In genomic region chr1:92877792-92878191, GRCh38 we compare ENCODE assay signal across 8 cellular contexts. TPM values are rescaled to one million over a fixed set of nuclear protein-coding genes. Genes with fewer than 3 reads are reported as not detected.
DNase-seq lines count a peak whose midpoint lies in the region; ATAC-seq and TF ChIP-seq lines count a peak whose summit lies in the region.

No MANE protein-coding gene starts in this region.

- H3K79me2 ChIP-seq in DND-41 (ENCODE audit: insufficient read depth, low read length): peaks cover 48% of the 10 kb centered on the region

- H3K4me2 ChIP-seq in DND-41 (ENCODE audit: insufficient read depth, low read length): peak overlapping the region; percentile 69

- H3K4me1 ChIP-seq in DND-41 (ENCODE audit: insufficient read depth, low read length) (peaks cover 47% of the 10 kb centered on the region), HEK293 (ENCODE audit: control insufficient read depth, insufficient read depth, low read length) (0 out of 2 replicates have a peak, but pooled peaks cover 9% of the 10 kb centered on the region), sigmoid colon (peaks cover 0 to 21% (median 11%) of the 10 kb centered on the region in 4 donors)

- H3K27me3 ChIP-seq in DND-41 (ENCODE audit: insufficient read depth, low read length, poor library complexity): no peaks in the 10 kb centered on the region
- H3K27me3 ChIP-seq in sigmoid colon: no peaks in the 10 kb centered on the region

- intact Hi-C loops in left colon (cut with DNase I, micrococcal nuclease): no loop called here
- intact Hi-C loops in sigmoid colon (cut with DNase I): no loop called here

- H4K20me1 ChIP-seq in DND-41 (ENCODE audit: insufficient read depth, low read length): no peaks in the 10 kb centered on the region

- H3K27ac ChIP-seq in DND-41 (ENCODE audit: low read length): peak overlapping the region; percentile 66
- H3K27ac ChIP-seq in HEK293 (ENCODE audit: extremely low read depth, low read depth, low read length): no peak overlapping the region
- no peak overlapping the region for H3K27ac ChIP-seq in sigmoid colon

- peak overlapping the region; percentile 46 for H3K9ac ChIP-seq in DND-41 (ENCODE audit: low read depth, low read length)

- H3K9me3 ChIP-seq in DND-41 (ENCODE audit: insufficient read depth, low read length, severe bottlenecking) (peaks cover 2% of the 10 kb centered on the region), HEK293 (ENCODE audit: control insufficient read depth, insufficient read depth, low read depth, low read length) (no peaks in the 10 kb centered on the region), sigmoid colon (peaks cover 0 to 2% (median 0%) of the 10 kb centered on the region in 4 donors)

- TF ChIP-seq CTCF in DND-41 (IDR thresholded peaks at IDR 0.05; ENCODE audit: borderline replicate concordance, extremely low read depth, low read length, poor library complexity, severe bottlenecking) (no peak), HEK293 (tag by site-specific recombination; IDR thresholded peaks at IDR 0.05) (no peak), sigmoid colon (IDR thresholded peaks at IDR 0.05) (no peak)

- H2AFZ ChIP-seq in DND-41 (ENCODE audit: low read depth, low read length): no peak overlapping the region

- no peak for TF ChIP-seq POLR2A in sigmoid colon (IDR thresholded peaks at IDR 0.05)

- no peak for DNase-seq in DND-41
- no peak for DNase-seq in left colon
- DNase-seq in sigmoid colon: no peak

- H3K4me3 ChIP-seq in DND-41 (ENCODE audit: low read depth in 1 of 2, low read length in 2 of 2) (peak overlapping the region; percentile 1 to 46; a peak in 3 of 4 replicates), HEK293 (ENCODE audit: low read depth, low read length) (no peak overlapping the region), sigmoid colon (no peak overlapping the region)

- ATAC-seq in DND-41 (ENCODE audit: insufficient read depth, low read depth) (peak; percentile 42), SK-N-SH treated with all-trans-retinoic acid at 6 μM for 48 hours (peak; percentile 56), left colon (peak; percentile 49), HG03139 (IDR thresholded peaks at IDR 0.05; ENCODE audit: unreplicated experiment) (no peak), GM21576 (IDR thresholded peaks at IDR 0.05; ENCODE audit: unreplicated experiment) (no peak), GM18858 (IDR thresholded peaks at IDR 0.05; ENCODE audit: unreplicated experiment) (no peak)

- CTCF ChIA-PET in HEK293 (lab: Yijun Ruan, JAX): interaction anchor here (1.4 to 5.4 kb wide), 3 partner anchors 19 to 116 kb away, joined by 3 to 40 read pairs (median 13); no protein-coding TSS in a partner anchor

- POLR2A ChIA-PET in HEK293 (lab: Yijun Ruan, JAX): no interaction called here

- 16 to 55% methylated on average over 4 of the region's 4 CpGs for WGBS in sigmoid colon, 2 donors

- TF ChIP-seq EP300 in sigmoid colon (IDR thresholded peaks at IDR 0.05): no peak

- H3K36me3 ChIP-seq in DND-41 (ENCODE audit: insufficient read depth, low read length) (peaks cover 21% of the 10 kb centered on the region), HEK293 (ENCODE audit: control insufficient read depth in 2 of 2, insufficient read depth in 1 of 2, low read length in 2 of 2) (peaks cover 0 to 10% of the 10 kb centered on the region in 2 experiments; a peak in 2 of 3 replicates), sigmoid colon (peaks cover 0 to 16% (median 2%) of the 10 kb centered on the region in 4 donors)

TF ChIP-seq in HEK293, 187 proteins besides CTCF, POLR2A, EP300 and RAD21 (continues in another document):
- TF ChIP-seq ZEB2 (tag by site-specific recombination; IDR thresholded peaks at IDR 0.05) (0 out of 2 replicates have a peak, but pooled peaks have one; percentile 40), ATF2 (tag by site-specific recombination; IDR thresholded peaks at IDR 0.05; ENCODE audit: low read depth) (peak; percentile 70; the same call in 1 of the 2 replicates), ZNF18 (tag by site-specific recombination; IDR thresholded peaks at IDR 0.05) (no peak), ZNF701 (tag by site-specific recombination; IDR thresholded peaks at IDR 0.05) (no peak), ZNF558 (tag by site-specific recombination; IDR thresholded peaks at IDR 0.05) (0 out of 2 replicates have a peak, but pooled peaks have one; percentile 31), ZBTB7A (tag by site-specific recombination; IDR thresholded peaks at IDR 0.05; ENCODE audit: low read depth) (no peak), SP7 (tag by site-specific recombination; IDR thresholded peaks at IDR 0.05) (0 out of 2 replicates have a peak, but pooled peaks have one; percentile 8)

TF ChIP-seq in SK-N-SH treated with all-trans-retinoic acid at 6 μM for 48 hours, 23 proteins besides CTCF, POLR2A, EP300 and RAD21:
- TF ChIP-seq, protein P1, sequence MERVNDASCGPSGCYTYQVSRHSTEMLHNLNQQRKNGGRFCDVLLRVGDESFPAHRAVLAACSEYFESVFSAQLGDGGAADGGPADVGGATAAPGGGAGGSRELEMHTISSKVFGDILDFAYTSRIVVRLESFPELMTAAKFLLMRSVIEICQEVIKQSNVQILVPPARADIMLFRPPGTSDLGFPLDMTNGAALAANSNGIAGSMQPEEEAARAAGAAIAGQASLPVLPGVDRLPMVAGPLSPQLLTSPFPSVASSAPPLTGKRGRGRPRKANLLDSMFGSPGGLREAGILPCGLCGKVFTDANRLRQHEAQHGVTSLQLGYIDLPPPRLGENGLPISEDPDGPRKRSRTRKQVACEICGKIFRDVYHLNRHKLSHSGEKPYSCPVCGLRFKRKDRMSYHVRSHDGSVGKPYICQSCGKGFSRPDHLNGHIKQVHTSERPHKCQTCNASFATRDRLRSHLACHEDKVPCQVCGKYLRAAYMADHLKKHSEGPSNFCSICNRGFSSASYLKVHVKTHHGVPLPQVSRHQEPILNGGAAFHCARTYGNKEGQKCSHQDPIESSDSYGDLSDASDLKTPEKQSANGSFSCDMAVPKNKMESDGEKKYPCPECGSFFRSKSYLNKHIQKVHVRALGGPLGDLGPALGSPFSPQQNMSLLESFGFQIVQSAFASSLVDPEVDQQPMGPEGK (CRISPR knock-in tag; IDR thresholded peaks at IDR 0.05; ENCODE audit: borderline replicate concordance): no peak
- peak; percentile 66; the same call in 1 of the 2 replicates for TF ChIP-seq ISL1 (CRISPR knock-in tag; IDR thresholded peaks at IDR 0.05)

RNA-seq across cellular contexts. Expression of gene RPL5, which starts 46.0 kb away (rescaled TPM):
- total RNA-seq in left colon: 100 to 1,000 TPM; 671 to 694 TPM
- 1,000 to 10,000 TPM; 2,086 to 3,236 (median 2,650) TPM for total RNA-seq in sigmoid colon
- polyA plus RNA-seq in sigmoid colon: 1,000 to 10,000 TPM; 1,392 to 2,407 (median 1,694) TPM

Comparison
In these comparisons a context has a peak if more than half of its experiments do, and no peak if none do; other contexts are left out.
1. ATAC-seq: peak in DND-41 (single experiment), SK-N-SH treated with all-trans-retinoic acid at 6 μM for 48 hours (single experiment) and left colon (single experiment); none in HG03139 (single experiment), GM21576 (single experiment) and GM18858 (single experiment).
2. H3K4me3 ChIP-seq: peak in DND-41 (2 of 2); none in HEK293 (single experiment) and sigmoid colon (0 of 4).